Comparison of ENCODE assay signal across 24 cellular contexts in genomic region chr17:15952916-15953865, GRCh38. TPM values are rescaled to one million over a fixed set of nuclear protein-coding genes. Genes with fewer than 3 reads are reported as not detected.
DNase-seq lines count a peak whose midpoint lies in the region; ATAC-seq and TF ChIP-seq lines count a peak whose summit lies in the region.
"Had no signal": no experiment of that assay in that cellular context is flagged by ENCODE, and none has a peak within 500 bp of the region (broad histone marks: within the 10 kb centered on the region; RNA-seq: fewer than 3 reads in every experiment).

No MANE protein-coding gene starts in this region.

- no peak overlapping the region for H3K23ac ChIP-seq in H9 (ENCODE audit: insufficient read length, low read depth, low read length)

- no peak overlapping the region for H3T11ph ChIP-seq in H9 (ENCODE audit: low read length)

- H2BK5ac ChIP-seq in H9 (ENCODE audit: insufficient read length, low read length), result no peak overlapping the region

- no peaks in the 10 kb centered on the region for H3K27me3 ChIP-seq in H9 (ENCODE audit: insufficient read depth, low read length)
- H3K27me3 ChIP-seq: heart left ventricle had no signal

- peaks cover 6% of the 10 kb centered on the region; the same call in 1 of the 2 replicates for H3K4me1 ChIP-seq in H9 (ENCODE audit: insufficient read depth, low read length)

- no peaks in the 10 kb centered on the region for H4K20me1 ChIP-seq in H9 (ENCODE audit: control insufficient read depth, insufficient read depth, insufficient read length)

- no peak overlapping the region for H4K91ac ChIP-seq in H9 (ENCODE audit: insufficient read length, low read depth, low read length)

- H3K79me2 ChIP-seq in H9 (ENCODE audit: insufficient read depth, low read length), result no peaks in the 10 kb centered on the region

- no peak for TF ChIP-seq CTCF in brain (conservative IDR thresholded peaks at IDR 0.05)
- TF ChIP-seq CTCF in osteocyte (IDR thresholded peaks at IDR 0.05), result no peak
- TF ChIP-seq CTCF in H9 (conservative IDR thresholded peaks at IDR 0.05), result no peak

- H3K9me3 ChIP-seq in H9 (ENCODE audit: control insufficient read depth, low read depth, low read length), result no peaks in the 10 kb centered on the region
- H3K9me3 ChIP-seq: heart left ventricle had no signal

- no peak overlapping the region for H2BK20ac ChIP-seq in H9 (ENCODE audit: low read depth, low read length, poor library complexity, severe bottlenecking)

- H3K27me3 Mint-ChIP-seq in brain (no peaks in the 10 kb centered on the region), osteocyte (ENCODE audit: unreplicated experiment) (no peaks in the 10 kb centered on the region), H9 (ENCODE audit: low read depth) (no peaks in the 10 kb centered on the region; the same call in none of the 2 replicates)
- H3K27me3 Mint-ChIP-seq: type B pancreatic cell had no signal

- H3K4me3 Mint-ChIP-seq in brain (no peak overlapping the region), osteocyte (ENCODE audit: unreplicated experiment) (no peak overlapping the region), H9 (no peak overlapping the region)
- H3K4me3 Mint-ChIP-seq: activated B cell treated with CpG ODN at 0.5 μM for 24 hours; CD4-positive, alpha-beta memory T cell; type B pancreatic cell had no signal

- no peak overlapping the region for H3K14ac ChIP-seq in H9 (ENCODE audit: insufficient read depth, low read length)

- H3K23me2 ChIP-seq in H9 (ENCODE audit: insufficient read length, low read depth, low read length, poor library complexity, severe bottlenecking), result no peaks in the 10 kb centered on the region

- DNase-seq in NCI-H2227 (lab: John Stamatoyannopoulos, UW; ENCODE audit: unreplicated experiment), result peak; percentile 8
- DNase-seq in NCI-H2227 treated with DMSO at 0.1 percent for 48 hours (lab: John Stamatoyannopoulos, UW), result no peak
- DNase-seq in osteocyte (ENCODE audit: extremely low spot score, unreplicated experiment), result no peak
- no peak for DNase-seq in H9
- DNase-seq: 8988T; activated B cell treated with CpG ODN at 0.5 μM for 24 hours; activated CD4-positive, alpha-beta T cell treated with anti-CD3 and anti-CD28 coated beads, Interleukin-2, amount 50 U/mL, for 4 hours; AML-193; CD4-positive, alpha-beta memory T cell; effector CD4-positive, alpha-beta T cell; erythroblast; heart left ventricle; left cardiac atrium; mesendoderm; NCI-H1092; NCI-H2029; NCI-H446; Right ventricle myocardium superior; stimulated activated CD4-positive, alpha-beta T cell treated with anti-CD3 and anti-CD28 coated beads, Interleukin-2, amount 100 ng/mL, for 24 hours had no signal

- H3K9ac ChIP-seq in H9 (ENCODE audit: extremely low read depth, insufficient read length, low read length), result no peak overlapping the region

- H2AFZ ChIP-seq in H9 (ENCODE audit: low read length), result no peak overlapping the region

- H3K27ac ChIP-seq in H9 (ENCODE audit: insufficient read length, low read depth, low read length), result no peak overlapping the region
- H3K27ac ChIP-seq: heart left ventricle, skin epidermis had no signal

- H3K56ac ChIP-seq in H9 (ENCODE audit: insufficient read length, low read depth, low read length), result no peak overlapping the region

- H4K5ac ChIP-seq in H9 (ENCODE audit: insufficient read length, low read depth, low read length), result no peak overlapping the region

- H3K27ac Mint-ChIP-seq in brain, result peak overlapping the region in 4 of 5 experiments; percentile 38 to 78 (median 74)
- peak overlapping the region; percentile 82 for H3K27ac Mint-ChIP-seq in osteocyte (ENCODE audit: unreplicated experiment)
- H3K27ac Mint-ChIP-seq in H9, result peak overlapping the region in 1 of 3 experiments; percentile 72; a peak in 1 of 7 replicates
- H3K27ac Mint-ChIP-seq: activated B cell treated with CpG ODN at 0.5 μM for 24 hours; activated T-helper 2 cell treated with anti-CD3 and anti-CD28 coated beads, Interferon-gamma antibody, Interleukin-2, Interleukin-4, amounts not matched to agents 10 μg/mL and 5 μg/mL and 100 μg/mL, durations not matched to agents 14 hours and 24 hours and 36 hours; CD4-positive, alpha-beta memory T cell; type B pancreatic cell had no signal

- no peak overlapping the region for H2BK12ac ChIP-seq in H9 (ENCODE audit: insufficient read length, low read depth, low read length)

- ATAC-seq in HG03045 (IDR thresholded peaks at IDR 0.05; ENCODE audit: unreplicated experiment), result no peak
- ATAC-seq: heart left ventricle, left cardiac atrium had no signal

- H3K36me3 Mint-ChIP-seq in brain, result peaks cover 16% of the 10 kb centered on the region
- H3K36me3 Mint-ChIP-seq in osteocyte (ENCODE audit: unreplicated experiment), result peaks cover 8% of the 10 kb centered on the region
- peaks cover 0 to 5% (median 0%) of the 10 kb centered on the region in 3 experiments; a peak in 2 of 7 replicates for H3K36me3 Mint-ChIP-seq in H9 (ENCODE audit: insufficient read depth in 1 of 3, low read depth in 3 of 3)
- H3K36me3 Mint-ChIP-seq: CD4-positive, alpha-beta memory T cell; type B pancreatic cell had no signal

- H3K9me3 Mint-ChIP-seq in brain (no peaks in the 10 kb centered on the region), osteocyte (ENCODE audit: unreplicated experiment) (no peaks in the 10 kb centered on the region), H9 (no peaks in the 10 kb centered on the region)
- H3K9me3 Mint-ChIP-seq: activated B cell treated with CpG ODN at 0.5 μM for 24 hours; activated T-helper 2 cell treated with anti-CD3 and anti-CD28 coated beads, Interferon-gamma antibody, Interleukin-2, Interleukin-4, amounts not matched to agents 10 μg/mL and 5 μg/mL and 100 μg/mL, durations not matched to agents 14 hours and 24 hours and 36 hours; type B pancreatic cell had no signal

- H3K4ac ChIP-seq in H9 (ENCODE audit: low read depth, low read length), result no peak overlapping the region

- H3K4me1 Mint-ChIP-seq in brain, result peaks cover 24% of the 10 kb centered on the region
- peaks cover 47% of the 10 kb centered on the region for H3K4me1 Mint-ChIP-seq in osteocyte (ENCODE audit: unreplicated experiment)
- H3K4me1 Mint-ChIP-seq in H9, result peaks cover 10 to 16% of the 10 kb centered on the region in 2 experiments
- H3K4me1 Mint-ChIP-seq: activated B cell treated with CpG ODN at 0.5 μM for 24 hours had no signal

- no peak overlapping the region for H4K8ac ChIP-seq in H9 (replicated peaks; ENCODE audit: insufficient read length, low read depth, low read length)

- H3K18ac ChIP-seq in H9 (ENCODE audit: insufficient read length, low read depth, low read length), result no peak overlapping the region

- no peaks in the 10 kb centered on the region for H3K79me1 ChIP-seq in H9 (ENCODE audit: insufficient read depth, low read depth, low read length, poor library complexity, severe bottlenecking)

- no peak overlapping the region for H2AK5ac ChIP-seq in H9 (ENCODE audit: insufficient read length, low read length)

- H3K4me2 ChIP-seq in H9 (ENCODE audit: insufficient read depth, insufficient read length, low read length), result no peak overlapping the region

- no peak overlapping the region for H2BK120ac ChIP-seq in H9 (ENCODE audit: low read depth, low read length, poor library complexity, severe bottlenecking)

- H2BK15ac ChIP-seq in H9 (ENCODE audit: low read depth, low read length), result no peak overlapping the region; the same call in 1 of the 2 replicates

- no CpG with 5 or more reads among the region's 23 CpGs for WGBS in H9 (ENCODE audit: extremely low coverage, insufficient read length, low lambda C conversion rate)

RNA-seq across cellular contexts. Expression of gene ADORA2B, which starts 8.3 kb away (rescaled TPM):
- polyA plus RNA-seq in brain (ENCODE audit: insufficient read depth, low read depth, low replicate concordance), result 3.4 TPM
- total RNA-seq in osteocyte (8.9 TPM in 2 replicates), H9 (2021) (3.1 and 3.2 TPM in 2 replicates)
- total RNA-seq: activated B cell treated with CpG ODN at 0.5 μM for 24 hours had no signal

RNA-seq across cellular contexts. Expression of gene ZSWIM7, which starts 46.3 kb away (rescaled TPM):
- polyA plus RNA-seq in brain (ENCODE audit: insufficient read depth, low read depth, low replicate concordance), result 55.9 TPM
- total RNA-seq in osteocyte, result 20.3 and 22.2 TPM in 2 replicates
- total RNA-seq in H9 (2021), result 35.8 and 37.8 TPM in 2 replicates

RNA-seq across cellular contexts. Expression of gene TTC19, which starts 46.4 kb away (rescaled TPM):
- polyA plus RNA-seq in brain (ENCODE audit: insufficient read depth, low read depth, low replicate concordance), result 35.8 TPM
- total RNA-seq in osteocyte, result 34.4 and 35.9 TPM in 2 replicates
- 59.5 and 64.3 TPM in 2 replicates for total RNA-seq in H9 (2021)
